ENCODE assay signal across 12 cellular contexts in the genomic region with DNA sequence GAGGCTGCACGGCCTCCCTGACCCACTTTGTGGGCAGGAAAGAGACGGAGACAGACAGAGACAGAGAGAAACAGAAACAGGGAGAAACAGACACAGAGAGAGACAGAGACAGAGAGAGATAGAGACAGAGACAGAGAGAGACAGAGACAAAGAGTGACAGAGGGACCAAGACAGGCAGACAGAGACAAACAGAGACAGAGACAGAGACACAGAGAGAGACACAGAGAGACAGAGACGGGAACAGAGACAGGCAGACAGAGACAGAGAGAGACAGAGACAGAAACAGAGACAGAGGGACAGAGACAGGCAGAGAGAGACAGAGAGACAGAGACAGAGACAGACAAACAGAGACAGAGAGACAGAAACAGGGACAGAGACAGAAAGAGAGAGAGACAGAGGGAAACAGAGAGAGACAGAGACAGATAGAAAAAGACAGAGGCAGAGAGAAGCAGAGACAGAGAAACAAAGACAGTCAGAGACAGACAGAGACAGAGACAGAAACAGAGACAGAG. TPM values are rescaled to one million over a fixed set of nuclear protein-coding genes. Genes with fewer than 3 reads are reported as not detected.
DNase-seq lines count a peak whose midpoint lies in the region; ATAC-seq, FAIRE-seq and TF ChIP-seq lines count a peak whose summit lies in the region.
"Had no signal": no experiment of that assay in that cellular context is flagged by ENCODE, and none has a peak within 500 bp of the region (broad histone marks: within the 10 kb centered on the region; RNA-seq: fewer than 3 reads in every experiment).

No MANE protein-coding gene starts in this region.

- no peaks in the 10 kb centered on the region for H3K9me3 ChIP-seq in heart left ventricle
- H3K9me3 ChIP-seq: right lobe of liver had no signal

- TF ChIP-seq CTCF in heart left ventricle (IDR thresholded peaks at IDR 0.05), result no peak
- no peak for TF ChIP-seq CTCF in nephron (IDR thresholded peaks at IDR 0.05; ENCODE audit: unreplicated experiment in 3 of 3)

- TF ChIP-seq POLR2A in heart left ventricle (IDR thresholded peaks at IDR 0.05), result no peak

- in situ Hi-C loops in ACHN (cut with HindIII; ENCODE audit: low pct_ligation_motif_present, low pct_unique_long_range_greater_than_20kb, low sequenced_read_pairs), result no loop called here

- H3K4me1 Mint-ChIP-seq in central memory CD8-positive, alpha-beta T cell, result peaks cover 9% of the 10 kb centered on the region
- H3K4me1 Mint-ChIP-seq in nephron, result peaks cover 7% of the 10 kb centered on the region

- peaks cover 2% of the 10 kb centered on the region for H3K36me3 Mint-ChIP-seq in central memory CD8-positive, alpha-beta T cell (ENCODE audit: insufficient read depth)
- peaks cover 21% of the 10 kb centered on the region for H3K36me3 Mint-ChIP-seq in nephron (ENCODE audit: low read depth)

- H3K36me3 ChIP-seq in heart left ventricle, result peaks cover 0 to 58% (median 48%) of the 10 kb centered on the region in 9 donors
- H3K36me3 ChIP-seq: right lobe of liver had no signal

- no peak overlapping the region for H3K4me3 Mint-ChIP-seq in central memory CD8-positive, alpha-beta T cell
- H3K4me3 Mint-ChIP-seq in nephron, result peak overlapping the region; percentile 64 to 71 (median 70)
- H3K4me3 Mint-ChIP-seq: activated T-cell treated with anti-CD3 and anti-CD28 coated beads, Interleukin-2, amount 50 U/mL, for 4 hours had no signal

- H3K27me3 Mint-ChIP-seq in central memory CD8-positive, alpha-beta T cell, result no peaks in the 10 kb centered on the region
- H3K27me3 Mint-ChIP-seq in nephron (ENCODE audit: low read depth), result peaks cover 12% of the 10 kb centered on the region

- H3K4me3 ChIP-seq in heart left ventricle, result peak overlapping the region in 9 of 12 donors; percentile 65 to 98 (median 84)
- H3K4me3 ChIP-seq: right lobe of liver had no signal

- peaks cover 0 to 13% (median 0%) of the 10 kb centered on the region in 9 donors for H3K27me3 ChIP-seq in heart left ventricle
- H3K27me3 ChIP-seq: right lobe of liver had no signal

- H3K27ac ChIP-seq in heart left ventricle, result peak overlapping the region in 9 of 12 donors; percentile 29 to 97 (median 84)
- H3K27ac ChIP-seq: right lobe of liver had no signal

- peak; percentile 74 for FAIRE-seq in urothelium cell line (lab: Jason Lieb, UNC)

- H3K9me3 Mint-ChIP-seq in central memory CD8-positive, alpha-beta T cell, result peaks cover 6% of the 10 kb centered on the region
- H3K9me3 Mint-ChIP-seq in nephron, result no peaks in the 10 kb centered on the region
- H3K9me3 Mint-ChIP-seq: activated T-cell treated with anti-CD3 and anti-CD28 coated beads, Interleukin-2, amount 50 U/mL, for 4 hours had no signal

- intact Hi-C loops in heart left ventricle (cut with DNase I), result loop anchor here in 2 of 10 donors (5.0 kb wide), 2 partner anchors 73 to 113 kb away; a partner anchor contains a TSS
- intact Hi-C loops in Right ventricle myocardium superior (cut with DNase I), result loop anchor here (10.0 kb wide), 1 partner anchor 70 kb away; no protein-coding TSS in a partner anchor

- H3K4me1 ChIP-seq in heart left ventricle, result peaks cover 0 to 38% (median 9%) of the 10 kb centered on the region in 12 donors

- DNase-seq in heart left ventricle, result no peak
- no peak for DNase-seq in Right ventricle myocardium superior
- DNase-seq in central memory CD8-positive, alpha-beta T cell (ENCODE audit: low spot score in 2 of 2), result no peak
- no peak for DNase-seq in urothelium cell line (ENCODE audit: low spot score)
- DNase-seq in ACHN, result no peak
- no peak for DNase-seq in T-helper 1 cell
- DNase-seq: activated T-cell treated with anti-CD3 and anti-CD28 coated beads, Interleukin-2, amount 50 U/mL, for 4 hours; mesendoderm; OCI-M1 had no signal

- ATAC-seq in heart left ventricle (no peak), Right ventricle myocardium superior (ENCODE audit: poor library complexity) (no peak), GM18517 (IDR thresholded peaks at IDR 0.05; ENCODE audit: unreplicated experiment) (no peak)
- ATAC-seq in central memory CD8-positive, alpha-beta T cell (replicated peaks; ENCODE audit: extremely low read depth, poor library complexity, severe bottlenecking), result no peak
- ATAC-seq: activated T-cell treated with anti-CD3 and anti-CD28 coated beads, Interleukin-2, amount 50 U/mL, for 4 hours; right lobe of liver had no signal

- WGBS in heart left ventricle, 4 donors, result 74 to 93% (median 84%) methylated on average over 3 of the region's 3 CpGs

- peak overlapping the region; percentile 30 for H3K27ac Mint-ChIP-seq in central memory CD8-positive, alpha-beta T cell (ENCODE audit: low read depth)
- peak overlapping the region in 2 of 3 experiments; percentile 43 to 56 for H3K27ac Mint-ChIP-seq in nephron

RNA-seq across cellular contexts. Expression of a gene that starts 3.1 kb away (rescaled TPM):
- total RNA-seq in heart left ventricle, result 100 to 1,000 TPM in 8 of 9 donors, 10 to 100 TPM in 1; 92.4 to 385 (median 143) TPM
- polyA plus RNA-seq in heart left ventricle, result 100 to 1,000 TPM; 149 to 157 TPM
- total RNA-seq in Right ventricle myocardium superior, result 173 TPM
